In the genomic region with DNA sequence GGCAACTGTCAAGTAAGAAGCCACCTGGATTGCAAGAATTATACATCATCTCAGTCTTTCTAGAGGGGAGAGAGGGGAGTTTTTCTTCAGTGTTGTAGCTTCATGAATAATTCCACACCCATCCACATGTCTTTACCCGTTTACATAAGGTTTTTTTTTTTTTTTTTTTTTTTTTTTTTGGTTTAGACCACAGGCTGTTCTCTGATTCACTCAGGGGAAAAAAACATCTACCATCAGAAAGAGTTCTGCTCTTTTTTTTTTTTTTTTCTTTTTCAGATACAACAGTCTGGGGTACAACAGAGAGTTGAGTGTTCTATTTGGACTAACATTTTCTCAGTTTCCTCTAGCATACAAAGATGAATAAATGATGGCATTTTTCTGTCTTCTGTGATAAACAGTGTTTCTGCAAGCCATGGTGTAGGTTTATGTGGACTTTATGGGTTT, we compare ENCODE assay signal across 11 cellular contexts. TPM values are rescaled to one million over a fixed set of nuclear protein-coding genes. Genes with fewer than 3 reads are reported as not detected.
A peak's percentile ranks its signal among the peaks of the same experiment; 100 is the strongest.
DNase-seq lines count a peak whose midpoint lies in the region; ATAC-seq and TF ChIP-seq lines count a peak whose summit lies in the region.
"Had no signal": no experiment of that assay in that cellular context is flagged by ENCODE, and none has a peak within 500 bp of the region (broad histone marks: within the 10 kb centered on the region; RNA-seq: fewer than 3 reads in every experiment).

No MANE protein-coding gene starts in this region.

- H3K9me3 ChIP-seq in BE2C = no peaks in the 10 kb centered on the region
- no peaks in the 10 kb centered on the region for H3K9me3 ChIP-seq in naive thymus-derived CD4-positive, alpha-beta T cell (ENCODE audit: control insufficient read depth in 2 of 3, low read length in 3 of 3)

- CTCF ChIA-PET in activated naive CD4-positive, alpha-beta T cell treated with anti-CD3 and anti-CD28 coated beads for 36 hours (lab: Charles Lee) = interaction anchor here (0.9 to 6.1 kb wide), 3 partner anchors 44 to 347 kb away, joined by 4 to 97 read pairs (median 47); a partner anchor contains a TSS
- CTCF ChIA-PET in naive thymus-derived CD4-positive, alpha-beta T cell (lab: Charles Lee) = interaction anchor here (0.9 to 1.3 kb wide), 2 partner anchors 175 to 178 kb away, joined by 3 to 16 read pairs; no protein-coding TSS in a partner anchor

- peak overlapping the region; percentile 44 for H3K27ac ChIP-seq in angular gyrus (ENCODE audit: low read depth, low read length)
- H3K27ac ChIP-seq in naive thymus-derived CD4-positive, alpha-beta T cell (ENCODE audit: low read depth, low read length) = no peak overlapping the region

- H3K36me3 Mint-ChIP-seq in activated naive CD4-positive, alpha-beta T cell treated with anti-CD3 and anti-CD28 coated beads for 36 hours (ENCODE audit: low read depth) = no peaks in the 10 kb centered on the region
- peaks cover 0 to 4% (median 0%) of the 10 kb centered on the region in 5 donors for H3K36me3 Mint-ChIP-seq in naive thymus-derived CD4-positive, alpha-beta T cell
- H3K36me3 Mint-ChIP-seq: CD14-positive monocyte had no signal

- no peaks in the 10 kb centered on the region for H3K27me3 Mint-ChIP-seq in activated naive CD4-positive, alpha-beta T cell treated with anti-CD3 and anti-CD28 coated beads for 36 hours (ENCODE audit: low read depth)
- H3K27me3 Mint-ChIP-seq in stimulated activated naive CD8-positive, alpha-beta T cell treated with anti-CD3 and anti-CD28 coated beads, Interleukin-15, amount 100 ng/mL, for 72 hours = peaks cover 8% of the 10 kb centered on the region
- no peaks in the 10 kb centered on the region for H3K27me3 Mint-ChIP-seq in naive thymus-derived CD4-positive, alpha-beta T cell

- no peak for TF ChIP-seq CTCF in BE2C (IDR thresholded peaks at IDR 0.05; ENCODE audit: low read depth, low read length)

- H3K4me3 ChIP-seq in BE2C (ENCODE audit: low read depth, low read length) = no peak overlapping the region
- no peak overlapping the region for H3K4me3 ChIP-seq in naive thymus-derived CD4-positive, alpha-beta T cell (ENCODE audit: low read length)

- intact Hi-C loops in activated naive CD4-positive, alpha-beta T cell treated with anti-CD3 and anti-CD28 coated beads for 36 hours (cut with micrococcal nuclease) = loop anchor here (1.0 to 10.0 kb wide), 7 partner anchors 45 to 473 kb away; a partner anchor contains a TSS
- intact Hi-C loops in naive thymus-derived CD4-positive, alpha-beta T cell (cut with micrococcal nuclease) = no loop called here

- peak overlapping the region; percentile 59 for H3K27ac Mint-ChIP-seq in activated naive CD4-positive, alpha-beta T cell treated with anti-CD3 and anti-CD28 coated beads for 36 hours
- H3K27ac Mint-ChIP-seq in stimulated activated naive CD8-positive, alpha-beta T cell treated with anti-CD3 and anti-CD28 coated beads, Interleukin-15, amount 100 ng/mL, for 72 hours = peak overlapping the region; percentile 91 to 93
- peak overlapping the region in 4 of 9 donors; percentile 33 to 78 (median 61) for H3K27ac Mint-ChIP-seq in naive thymus-derived CD4-positive, alpha-beta T cell
- H3K27ac Mint-ChIP-seq: CD14-positive monocyte had no signal

- DNase-seq in activated naive CD4-positive, alpha-beta T cell treated with anti-CD3 and anti-CD28 coated beads for 36 hours = no peak
- no peak for DNase-seq in activated naive CD4-positive, alpha-beta T cell treated with Interleukin-2 at 50 U/mL for 16 hours
- DNase-seq in HPDE6-E6E7 (ENCODE audit: extremely low spot score) (peak; percentile 56), BE2C (no peak), NK-92 (lab: John Stamatoyannopoulos, UW; ENCODE audit: unreplicated experiment) (no peak)
- no peak for DNase-seq in stimulated activated naive CD8-positive, alpha-beta T cell treated with anti-CD3 and anti-CD28 coated beads, Interleukin-15, amount 100 ng/mL, for 72 hours
- no peak for DNase-seq in naive thymus-derived CD4-positive, alpha-beta T cell
- DNase-seq: islet precursor cell, NCI-H1436 had no signal

- H3K36me3 ChIP-seq in BE2C = no peaks in the 10 kb centered on the region
- no peaks in the 10 kb centered on the region for H3K36me3 ChIP-seq in naive thymus-derived CD4-positive, alpha-beta T cell (ENCODE audit: control insufficient read depth in 2 of 3, insufficient read depth in 3 of 3, low read length in 3 of 3)

- no peaks in the 10 kb centered on the region for H3K27me3 ChIP-seq in BE2C
- no peaks in the 10 kb centered on the region for H3K27me3 ChIP-seq in naive thymus-derived CD4-positive, alpha-beta T cell (ENCODE audit: control insufficient read depth in 2 of 2, insufficient read depth in 2 of 2, low read length in 2 of 2)

- ATAC-seq in stimulated activated naive CD8-positive, alpha-beta T cell treated with anti-CD3 and anti-CD28 coated beads, Interleukin-15, amount 100 ng/mL, for 72 hours = peak; percentile 69
- no peak for ATAC-seq in naive thymus-derived CD4-positive, alpha-beta T cell

- no peak overlapping the region for H3K4me3 Mint-ChIP-seq in activated naive CD4-positive, alpha-beta T cell treated with anti-CD3 and anti-CD28 coated beads for 36 hours
- H3K4me3 Mint-ChIP-seq in stimulated activated naive CD8-positive, alpha-beta T cell treated with anti-CD3 and anti-CD28 coated beads, Interleukin-15, amount 100 ng/mL, for 72 hours = peak overlapping the region; percentile 14 to 66
- H3K4me3 Mint-ChIP-seq in naive thymus-derived CD4-positive, alpha-beta T cell = peak overlapping the region in 2 of 10 donors; percentile 3 to 10
- H3K4me3 Mint-ChIP-seq: CD14-positive monocyte had no signal

- POLR2A ChIA-PET in naive thymus-derived CD4-positive, alpha-beta T cell (lab: Charles Lee) = no interaction called here

- H3K9me3 Mint-ChIP-seq in activated naive CD4-positive, alpha-beta T cell treated with anti-CD3 and anti-CD28 coated beads for 36 hours = no peaks in the 10 kb centered on the region
- no peaks in the 10 kb centered on the region for H3K9me3 Mint-ChIP-seq in stimulated activated naive CD8-positive, alpha-beta T cell treated with anti-CD3 and anti-CD28 coated beads, Interleukin-15, amount 100 ng/mL, for 72 hours
- H3K9me3 Mint-ChIP-seq in naive thymus-derived CD4-positive, alpha-beta T cell = no peaks in the 10 kb centered on the region

- peaks cover 32% of the 10 kb centered on the region for H3K4me1 Mint-ChIP-seq in activated naive CD4-positive, alpha-beta T cell treated with anti-CD3 and anti-CD28 coated beads for 36 hours (ENCODE audit: low read depth)
- H3K4me1 Mint-ChIP-seq in stimulated activated naive CD8-positive, alpha-beta T cell treated with anti-CD3 and anti-CD28 coated beads, Interleukin-15, amount 100 ng/mL, for 72 hours = peaks cover 54% of the 10 kb centered on the region
- H3K4me1 Mint-ChIP-seq in naive thymus-derived CD4-positive, alpha-beta T cell = peaks cover 0 to 46% (median 13%) of the 10 kb centered on the region in 7 donors

- 0 out of 2 replicates have a peak, but pooled peaks cover 3% of the 10 kb centered on the region for H3K4me1 ChIP-seq in BE2C
- H3K4me1 ChIP-seq in naive thymus-derived CD4-positive, alpha-beta T cell (ENCODE audit: control insufficient read depth in 2 of 2, insufficient read depth in 2 of 2, low read length in 2 of 2) = peaks cover 6 to 15% of the 10 kb centered on the region in 2 donors

RNA-seq across cellular contexts. Expression of a gene that starts 4.9 kb away (rescaled TPM):
- 10 to 100 TPM; 16.4 to 16.9 TPM for total RNA-seq in activated naive CD4-positive, alpha-beta T cell treated with anti-CD3 and anti-CD28 coated beads for 36 hours
- 1.7 TPM for polyA plus RNA-seq in BE2C (2012; ENCODE audit: insufficient read depth, insufficient read length, low read depth)
- total RNA-seq in naive thymus-derived CD4-positive, alpha-beta T cell = 10 to 100 TPM in 1 of 5 experiments, under 1 TPM in 2, not detected in 2; 0.16 to 16.2 (median 0.42) TPM
- not detected for polyA plus RNA-seq in naive thymus-derived CD4-positive, alpha-beta T cell

RNA-seq across cellular contexts. Expression of a gene that starts 44.3 kb away (rescaled TPM):
- total RNA-seq in activated naive CD4-positive, alpha-beta T cell treated with anti-CD3 and anti-CD28 coated beads for 36 hours = 10 to 100 TPM; 20.9 to 22.7 TPM
- 6.8 TPM for polyA plus RNA-seq in BE2C (2012; ENCODE audit: insufficient read depth, insufficient read length, low read depth)
- total RNA-seq in naive thymus-derived CD4-positive, alpha-beta T cell = 10 to 100 TPM; 20.6 to 41.3 (median 31.1) TPM
- polyA plus RNA-seq in naive thymus-derived CD4-positive, alpha-beta T cell = 10 to 100 TPM; 15.0 to 19.4 TPM
